9 cellular contexts compared by ENCODE assay signal in genomic region chr7:149719050-149719899, GRCh38. TPM values are rescaled to one million over a fixed set of nuclear protein-coding genes. Genes with fewer than 3 reads are reported as not detected.
A peak's percentile ranks its signal among the peaks of the same experiment; 100 is the strongest.
DNase-seq lines count a peak whose midpoint lies in the region; ATAC-seq and TF ChIP-seq lines count a peak whose summit lies in the region.
"Had no signal": no experiment of that assay in that cellular context is flagged by ENCODE, and none has a peak within 500 bp of the region (broad histone marks: within the 10 kb centered on the region; RNA-seq: fewer than 3 reads in every experiment).

No MANE protein-coding gene starts in this region.

- intact Hi-C loops in sigmoid colon (cut with DNase I), result loop anchor here (5.0 to 10.0 kb wide), 2 partner anchors 53 to 524 kb away; partner anchors contain the start of genes ZNF282 and ZNF467

- H3K4me1 ChIP-seq in SK-N-SH (ENCODE audit: control insufficient read depth in 1 of 2, insufficient read depth in 2 of 2, low read depth in 1 of 2, low read length in 1 of 2), result peaks cover 5 to 41% of the 10 kb centered on the region in 2 experiments; a peak in 1 of 4 replicates
- peaks cover 0 to 50% (median 35%) of the 10 kb centered on the region in 4 donors for H3K4me1 ChIP-seq in sigmoid colon

- DNase-seq in SK-N-SH, result no peak
- peak; percentile 88 for DNase-seq in RPMI7951 (ENCODE audit: low read depth)
- DNase-seq in fibroblast of mammary gland (ENCODE audit: low read depth), result peak; percentile 88
- peak; percentile 57 for DNase-seq in sigmoid colon
- no peak for DNase-seq in AML-193 (lab: John Stamatoyannopoulos, UW)
- DNase-seq: 8988T had no signal

- ATAC-seq in SK-N-SH treated with all-trans-retinoic acid at 6 μM for 48 hours (no peak), HG03159 (IDR thresholded peaks at IDR 0.05; ENCODE audit: unreplicated experiment) (no peak), HG02763 (IDR thresholded peaks at IDR 0.05; ENCODE audit: unreplicated experiment) (no peak)

- TF ChIP-seq EP300 in SK-N-SH (IDR thresholded peaks at IDR 0.05; ENCODE audit: borderline replicate concordance in 1 of 2, low read depth in 1 of 2, low read length in 1 of 2) (no peak), sigmoid colon (IDR thresholded peaks at IDR 0.05) (no peak)

- peaks cover 5% of the 10 kb centered on the region for H3F3A ChIP-seq in SK-N-SH (replicated peaks; ENCODE audit: insufficient read depth)

- no peak for TF ChIP-seq RAD21 in SK-N-SH (IDR thresholded peaks at IDR 0.05; ENCODE audit: low read length)

- WGBS in SK-N-SH (ENCODE audit: low lambda C conversion rate), result 92% methylated on average over 23 of the region's 29 CpGs
- WGBS in sigmoid colon, 2 donors, result 92 to 95% methylated on average over 29 of the region's 29 CpGs

- H2AFZ ChIP-seq in SK-N-SH (ENCODE audit: low read depth), result no peak overlapping the region

- H4K20me1 ChIP-seq in SK-N-SH (ENCODE audit: insufficient read depth), result no peaks in the 10 kb centered on the region

- TF ChIP-seq POLR2A in sigmoid colon (IDR thresholded peaks at IDR 0.05), result no peak

- 0 out of 2 replicates have a peak overlapping the region, but pooled peaks have one; percentile 16 for H3K4me2 ChIP-seq in SK-N-SH

- peaks cover 7 to 40% of the 10 kb centered on the region in 2 experiments for H3K36me3 ChIP-seq in SK-N-SH (replicated peaks in 1 of 2; ENCODE audit: control insufficient read depth in 1 of 2, insufficient read depth in 2 of 2, low read length in 1 of 2)
- peaks cover 23 to 42% (median 26%) of the 10 kb centered on the region in 4 donors for H3K36me3 ChIP-seq in sigmoid colon

- no peak overlapping the region for H3K9ac ChIP-seq in SK-N-SH

- TF ChIP-seq CTCF in SK-N-SH (IDR thresholded peaks at IDR 0.05) (no peak), fibroblast of mammary gland (conservative IDR thresholded peaks at IDR 0.05; ENCODE audit: control insufficient read depth, insufficient read depth, low read depth, low read length) (no peak), sigmoid colon (IDR thresholded peaks at IDR 0.05) (no peak)

- H3K27ac ChIP-seq in SK-N-SH (ENCODE audit: low read depth in 2 of 2, low read length in 1 of 2) (no peak overlapping the region; a peak in 1 of 4 replicates), sigmoid colon (peak overlapping the region in 1 of 4 donors; percentile 31)

- CTCF ChIA-PET in SK-N-SH (lab: Yijun Ruan, JAX), result interaction anchor here (0.8 to 2.0 kb wide), 4 partner anchors 15 to 121 kb away, joined by 3 to 14 read pairs (median 4); no protein-coding TSS in a partner anchor

- POLR2A ChIA-PET in SK-N-SH (lab: Yijun Ruan, JAX), result no interaction called here

- H3K4me3 ChIP-seq in SK-N-SH (ENCODE audit: low read depth in 2 of 2, low read length in 1 of 2), result no peak overlapping the region
- H3K4me3 ChIP-seq in fibroblast of mammary gland (ENCODE audit: control insufficient read depth, low read depth, low read length), result no peak overlapping the region
- no peak overlapping the region for H3K4me3 ChIP-seq in sigmoid colon

- H3K9me2 ChIP-seq in SK-N-SH, result no peaks in the 10 kb centered on the region

- H3K9me3 ChIP-seq in SK-N-SH, result no peaks in the 10 kb centered on the region
- no peaks in the 10 kb centered on the region for H3K9me3 ChIP-seq in sigmoid colon

- no peaks in the 10 kb centered on the region for H3K27me3 ChIP-seq in SK-N-SH (ENCODE audit: insufficient read depth)
- H3K27me3 ChIP-seq in sigmoid colon, result no peaks in the 10 kb centered on the region

- H3K79me2 ChIP-seq in SK-N-SH (ENCODE audit: insufficient read depth), result peaks cover 27% of the 10 kb centered on the region; the same call in 1 of the 2 replicates

TF ChIP-seq in SK-N-SH, 30 proteins besides CTCF, POLR2A, EP300 and RAD21:
- TF ChIP-seq PBX3 (IDR thresholded peaks at IDR 0.05) (no peak), TCF12 (IDR thresholded peaks at IDR 0.05) (peak; percentile 63), FOSL2 (IDR thresholded peaks at IDR 0.05; ENCODE audit: borderline replicate concordance, low read depth) (peak; percentile 55; the same call in 1 of the 2 replicates)
TF ChIP-seq in SK-N-SH: peak in this region for 2.

TF ChIP-seq in SK-N-SH treated with all-trans-retinoic acid at 6 μM for 48 hours, 23 proteins besides CTCF, POLR2A, EP300 and RAD21:
- TF ChIP-seq BACH2 (CRISPR knock-in tag; IDR thresholded peaks at IDR 0.05; ENCODE audit: borderline replicate concordance), result no peak
- TF ChIP-seq CSRNP3 (CRISPR knock-in tag; IDR thresholded peaks at IDR 0.05), result no peak
- no peak for TF ChIP-seq ZNF565 (CRISPR knock-in tag; conservative IDR thresholded peaks at IDR 0.05; ENCODE audit: low read depth)

RNA-seq across cellular contexts. Expression of gene ZNF467, which starts 54.1 kb away (rescaled TPM):
- polyA plus RNA-seq in SK-N-SH (2012; rRNA removed) (2.6 and 4.1 TPM in 2 replicates), sigmoid colon (1 to 10 TPM; 3.0 to 4.6 (median 3.5) TPM)
- polyA plus RNA-seq in SK-N-SH (2012; cell fraction: cytosol; rRNA removed), result 2.1 and 3.1 TPM in 2 replicates
- 10.0 and 12.6 TPM in 2 replicates for polyA plus RNA-seq in SK-N-SH (2012; cell fraction: nucleus; rRNA removed)
- total RNA-seq in RPMI7951 (2014; rRNA removed; shearing (Covaris generic)), result not detected in 2 replicates
- 10 to 100 TPM in 1 of 4 donors, 1 to 10 TPM in 3; 7.1 to 15.7 (median 9.2) TPM for total RNA-seq in sigmoid colon

Comparison
In these comparisons a context has a peak if more than half of its experiments do, and no peak if none do; other contexts are left out.
1. DNase-seq: peak in RPMI7951 (single experiment), fibroblast of mammary gland (single experiment) and sigmoid colon (single experiment); none in SK-N-SH (single experiment) and AML-193 (0 of 2).